ENCODE assay signal across 7 cellular contexts in the genomic region with DNA sequence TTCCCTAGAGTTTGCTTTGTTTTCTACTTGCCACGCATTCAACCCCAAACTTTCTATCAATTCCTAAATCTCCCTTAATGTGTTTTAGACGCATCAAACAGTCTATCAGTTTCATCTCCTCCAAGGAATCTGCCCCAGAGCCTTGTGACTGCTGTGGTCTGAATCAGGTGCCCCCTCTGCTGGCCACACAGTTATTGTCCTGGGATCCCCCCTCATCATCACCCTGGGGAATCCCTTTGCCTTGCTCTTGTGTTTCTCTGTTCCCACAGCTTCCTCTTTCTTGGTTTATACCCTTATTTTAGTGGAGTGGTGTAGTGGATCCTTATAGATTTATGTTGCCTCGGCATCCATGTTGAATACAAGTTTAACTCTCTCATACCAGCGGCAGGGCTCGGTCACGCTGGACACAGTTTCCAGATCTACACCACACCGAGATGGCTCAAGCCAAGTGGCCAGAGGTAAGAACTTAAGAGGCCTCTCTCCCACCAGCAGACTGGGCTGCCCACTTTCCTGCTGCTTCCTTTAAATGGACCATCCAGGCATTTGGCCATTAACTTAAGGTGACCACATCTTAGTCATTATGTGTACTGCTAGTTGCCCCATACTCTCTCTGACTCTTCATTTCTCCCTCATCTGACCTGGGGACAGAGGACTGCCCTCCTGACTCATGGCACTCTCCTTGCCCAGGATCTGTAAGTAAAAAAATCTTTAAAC.
DNase-seq lines count a peak whose midpoint lies in the region; ATAC-seq and TF ChIP-seq lines count a peak whose summit lies in the region.

No MANE protein-coding gene starts in this region.

- ATAC-seq in HG03571 (IDR thresholded peaks at IDR 0.05; ENCODE audit: unreplicated experiment) = no peak

- H3K4me3 ChIP-seq in GM12865 (ENCODE audit: low read depth, low read length) (peak overlapping the region; percentile 36), astrocyte of the cerebellum (ENCODE audit: low read depth, low read length) (no peak overlapping the region)

- peak; percentile 78 for TF ChIP-seq CTCF in GM12865 (IDR thresholded peaks at IDR 0.05; ENCODE audit: insufficient read depth, low read depth, low read length, missing control alignments)
- TF ChIP-seq CTCF in astrocyte of the cerebellum (IDR thresholded peaks at IDR 0.05; ENCODE audit: low read depth, low read length, missing control alignments) = peak; percentile 79

- DNase-seq in GM12865 (ENCODE audit: low read depth) (peak; percentile 86), HK-2 (ENCODE audit: unreplicated experiment) (peak; percentile 52), T-helper 2 cell (peak in 4 of 5 experiments; percentile 36 to 49 (median 44)), astrocyte of the cerebellum (ENCODE audit: low read depth) (peak; percentile 33), islet precursor cell (peak; percentile 76)
- DNase-seq in stimulated activated CD4-positive, alpha-beta T cell treated with anti-CD3 and anti-CD28 coated beads, TNF-alpha, amount 100 ng/mL, for 48 hours (ENCODE audit: low read depth in 3 of 3) = peak; percentile 30 to 49 (median 31)

- in situ Hi-C loops in astrocyte of the cerebellum (cut with HindIII; ENCODE audit: low sequenced_read_pairs) = no loop called here

Comparison
In these comparisons a context has a peak if more than half of its experiments do, and no peak if none do; other contexts are left out.
1. DNase-seq: peak in every context shown above with its lines; median percentile 86 in GM12865; 76 in islet precursor cell; 52 in HK-2; 44 in T-helper 2 cell; 33 in astrocyte of the cerebellum; 31 in stimulated activated CD4-positive, alpha-beta T cell treated with anti-CD3 and anti-CD28 coated beads, TNF-alpha, amount 100 ng/mL, for 48 hours.